8 cellular contexts compared by ENCODE assay signal in the genomic region with DNA sequence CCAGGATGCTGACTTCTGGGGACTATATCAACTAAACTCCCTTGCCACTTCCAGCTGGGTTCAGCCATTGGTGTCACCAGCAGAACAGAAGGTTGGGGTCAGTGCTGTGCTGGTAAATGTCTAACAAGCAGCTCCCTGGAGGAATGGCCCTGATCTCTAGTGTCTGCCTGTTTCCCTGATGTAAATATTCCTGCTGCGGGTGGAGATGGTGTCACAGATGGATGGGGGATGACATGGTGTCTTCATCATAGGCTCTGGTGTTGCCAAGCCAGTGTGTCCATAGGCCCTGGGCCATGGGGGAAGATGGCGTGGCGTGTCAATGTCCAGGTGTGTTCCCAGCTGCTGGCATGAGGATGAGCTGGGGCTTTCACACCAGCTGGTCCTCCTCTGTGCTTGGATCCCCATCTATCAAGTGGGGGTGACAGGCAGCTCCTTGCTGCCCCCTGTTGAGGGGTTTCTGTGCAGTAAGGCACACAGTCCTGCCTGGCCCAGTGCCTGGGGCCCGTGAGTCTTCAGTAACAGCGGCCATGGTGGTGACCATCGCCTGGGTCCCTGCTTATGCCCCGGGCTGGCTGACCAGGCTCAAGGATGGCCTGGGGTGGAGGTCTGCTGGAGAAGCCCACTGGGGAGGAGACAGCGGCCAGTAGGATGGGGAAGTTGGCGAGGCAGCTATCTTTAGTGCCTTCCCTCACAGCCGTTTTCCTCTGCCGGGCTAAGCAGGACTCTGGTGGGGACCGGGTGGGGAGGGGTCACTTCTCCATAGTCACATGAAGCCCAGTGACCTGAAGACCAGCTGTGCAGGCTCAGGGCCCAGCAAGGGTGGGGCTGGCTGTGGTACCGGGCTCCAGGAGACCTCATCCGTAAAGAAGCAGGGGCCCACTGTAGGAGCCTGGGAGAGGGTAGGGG. TPM values are rescaled to one million over a fixed set of nuclear protein-coding genes. Genes with fewer than 3 reads are reported as not detected.
DNase-seq lines count a peak whose midpoint lies in the region; ATAC-seq and TF ChIP-seq lines count a peak whose summit lies in the region.
"Had no signal": no experiment of that assay in that cellular context is flagged by ENCODE, and none has a peak within 500 bp of the region (broad histone marks: within the 10 kb centered on the region; RNA-seq: fewer than 3 reads in every experiment).

No MANE protein-coding gene starts in this region.

- H3K27ac ChIP-seq in GM23338 (ENCODE audit: low read depth) (no peak overlapping the region), SJCRH30 (no peak overlapping the region), body of pancreas (no peak overlapping the region), lower lobe of right lung (no peak overlapping the region), ascending aorta (no peak overlapping the region), uterus (no peak overlapping the region)

- no peaks in the 10 kb centered on the region; the same call in 1 of the 2 replicates for H3K36me3 ChIP-seq in GM23338 (ENCODE audit: insufficient read depth)
- H3K36me3 ChIP-seq in SJCRH30, result peaks cover 4% of the 10 kb centered on the region
- peaks cover 0 to 2% of the 10 kb centered on the region in 2 donors for H3K36me3 ChIP-seq in body of pancreas (replicated peaks in 1 of 2; ENCODE audit: insufficient read depth in 1 of 2, low read depth in 2 of 2)
- H3K36me3 ChIP-seq in lower lobe of right lung, result peaks cover 4% of the 10 kb centered on the region
- H3K36me3 ChIP-seq in ascending aorta, result peaks cover 3% of the 10 kb centered on the region in 2 donors
- H3K36me3 ChIP-seq in uterus, result no peaks in the 10 kb centered on the region

- ATAC-seq in GM23338 (peak; percentile 5), body of pancreas (no peak), lower lobe of right lung (peak; percentile 14 to 20)

- H3K9me3 Mint-ChIP-seq in GM23338, result peaks cover 12% of the 10 kb centered on the region; the same call in 2 of the 3 replicates
- H3K9me3 Mint-ChIP-seq: immature natural killer cell had no signal

- H3K9me3 ChIP-seq in SJCRH30 (replicated peaks), result no peaks in the 10 kb centered on the region
- H3K9me3 ChIP-seq in body of pancreas, result no peaks in the 10 kb centered on the region
- H3K9me3 ChIP-seq in lower lobe of right lung, result no peaks in the 10 kb centered on the region
- H3K9me3 ChIP-seq in ascending aorta, result no peaks in the 10 kb centered on the region
- H3K9me3 ChIP-seq in uterus, result no peaks in the 10 kb centered on the region

- H4K20me1 ChIP-seq in GM23338 (replicated peaks; ENCODE audit: insufficient read depth), result no peaks in the 10 kb centered on the region

- H3K4me3 ChIP-seq in GM23338 (no peak overlapping the region), SJCRH30 (no peak overlapping the region), body of pancreas (no peak overlapping the region), lower lobe of right lung (no peak overlapping the region), ascending aorta (no peak overlapping the region), uterus (no peak overlapping the region)

- no peaks in the 10 kb centered on the region for H3K9me2 ChIP-seq in GM23338 (ENCODE audit: insufficient read depth)

- peak; percentile 83 for DNase-seq in GM23338 (ENCODE audit: low spot score)
- peak; percentile 36 to 52 for DNase-seq in SJCRH30
- peak in 2 of 4 donors; percentile 62 to 75 for DNase-seq in body of pancreas
- peak; percentile 67 for DNase-seq in lower lobe of right lung
- DNase-seq in ascending aorta (ENCODE audit: low spot score in 2 of 2), result no peak
- DNase-seq in NCI-H446 treated with DMSO at 0.1 percent for 48 hours (lab: John Stamatoyannopoulos, UW), result no peak
- DNase-seq in uterus, result no peak

- H3K4me2 ChIP-seq in GM23338, result no peak overlapping the region

- peaks cover 32% of the 10 kb centered on the region for H3F3A ChIP-seq in GM23338 (replicated peaks; ENCODE audit: low read depth)

- peaks cover 29% of the 10 kb centered on the region for H3K27me3 Mint-ChIP-seq in GM23338 (ENCODE audit: insufficient read depth, low read depth, poor library complexity)

- H3K36me3 Mint-ChIP-seq in GM23338 (ENCODE audit: low read depth), result peaks cover 7% of the 10 kb centered on the region; the same call in 2 of the 3 replicates

- no peak overlapping the region for H3K4me3 Mint-ChIP-seq in GM23338
- H3K4me3 Mint-ChIP-seq: immature natural killer cell had no signal

- TF ChIP-seq CTCF in GM23338 (conservative IDR thresholded peaks at IDR 0.05; ENCODE audit: low read depth in 2 of 2), result peak; percentile 60 to 90
- TF ChIP-seq CTCF in body of pancreas (IDR thresholded peaks at IDR 0.05), result peak in 4 of 7 experiments; percentile 26 to 50 (median 33)
- peak; percentile 34 for TF ChIP-seq CTCF in lower lobe of right lung (IDR thresholded peaks at IDR 0.05)
- no peak for TF ChIP-seq CTCF in ascending aorta (IDR thresholded peaks at IDR 0.05)
- TF ChIP-seq CTCF in uterus (IDR thresholded peaks at IDR 0.05), result no peak

- H3K27me3 ChIP-seq in GM23338 (ENCODE audit: insufficient read depth) (no peaks in the 10 kb centered on the region), SJCRH30 (no peaks in the 10 kb centered on the region), body of pancreas (no peaks in the 10 kb centered on the region), lower lobe of right lung (ENCODE audit: low read depth) (no peaks in the 10 kb centered on the region), ascending aorta (no peaks in the 10 kb centered on the region), uterus (no peaks in the 10 kb centered on the region)

- intact Hi-C loops in body of pancreas (cut with DNase I), result no loop called here
- intact Hi-C loops in lower lobe of right lung (cut with DNase I), result no loop called here
- intact Hi-C loops in ascending aorta (cut with DNase I), result no loop called here
- intact Hi-C loops in uterus (cut with DNase I; ENCODE audit: low total_unique reads), result no loop called here

- H3K4me1 Mint-ChIP-seq in GM23338, result peaks cover 27% of the 10 kb centered on the region

- TF ChIP-seq POLR2A in body of pancreas (IDR thresholded peaks at IDR 0.05) (no peak), uterus (IDR thresholded peaks at IDR 0.05) (no peak)

- H3K79me2 ChIP-seq in GM23338 (replicated peaks; ENCODE audit: insufficient read depth), result no peaks in the 10 kb centered on the region

- WGBS in body of pancreas, 2 donors, result 66 to 96% methylated on average over 4 to 14 of the region's 14 CpGs

- H3K4me1 ChIP-seq in GM23338 (ENCODE audit: insufficient read depth), result peaks cover 20% of the 10 kb centered on the region; the same call in 1 of the 2 replicates
- peaks cover 13% of the 10 kb centered on the region; the same call in 1 of the 2 replicates for H3K4me1 ChIP-seq in SJCRH30
- peaks cover 8% of the 10 kb centered on the region for H3K4me1 ChIP-seq in body of pancreas
- H3K4me1 ChIP-seq in lower lobe of right lung, result peaks cover 33% of the 10 kb centered on the region
- H3K4me1 ChIP-seq in ascending aorta, result peaks cover 0 to 11% of the 10 kb centered on the region in 2 donors
- peaks cover 0 to 10% of the 10 kb centered on the region in 2 donors for H3K4me1 ChIP-seq in uterus

- no peak overlapping the region for H3K27ac Mint-ChIP-seq in GM23338

- no peak overlapping the region for H2AFZ ChIP-seq in GM23338

TF ChIP-seq in GM23338, 12 proteins besides CTCF, POLR2A, EP300 and RAD21 (continues in another document):
- no peak for TF ChIP-seq STAT1 (IDR thresholded peaks at IDR 0.05; ENCODE audit: unreplicated experiment)
- TF ChIP-seq EZH2 (IDR thresholded peaks at IDR 0.05; ENCODE audit: low read depth, unreplicated experiment), result no peak
- no peak for TF ChIP-seq ZNF331 (CRISPR knock-in tag; IDR thresholded peaks at IDR 0.05; ENCODE audit: low read depth)
- no peak for TF ChIP-seq EZH2phosphoT487 (IDR thresholded peaks at IDR 0.05; ENCODE audit: unreplicated experiment)
- TF ChIP-seq, protein P1, sequence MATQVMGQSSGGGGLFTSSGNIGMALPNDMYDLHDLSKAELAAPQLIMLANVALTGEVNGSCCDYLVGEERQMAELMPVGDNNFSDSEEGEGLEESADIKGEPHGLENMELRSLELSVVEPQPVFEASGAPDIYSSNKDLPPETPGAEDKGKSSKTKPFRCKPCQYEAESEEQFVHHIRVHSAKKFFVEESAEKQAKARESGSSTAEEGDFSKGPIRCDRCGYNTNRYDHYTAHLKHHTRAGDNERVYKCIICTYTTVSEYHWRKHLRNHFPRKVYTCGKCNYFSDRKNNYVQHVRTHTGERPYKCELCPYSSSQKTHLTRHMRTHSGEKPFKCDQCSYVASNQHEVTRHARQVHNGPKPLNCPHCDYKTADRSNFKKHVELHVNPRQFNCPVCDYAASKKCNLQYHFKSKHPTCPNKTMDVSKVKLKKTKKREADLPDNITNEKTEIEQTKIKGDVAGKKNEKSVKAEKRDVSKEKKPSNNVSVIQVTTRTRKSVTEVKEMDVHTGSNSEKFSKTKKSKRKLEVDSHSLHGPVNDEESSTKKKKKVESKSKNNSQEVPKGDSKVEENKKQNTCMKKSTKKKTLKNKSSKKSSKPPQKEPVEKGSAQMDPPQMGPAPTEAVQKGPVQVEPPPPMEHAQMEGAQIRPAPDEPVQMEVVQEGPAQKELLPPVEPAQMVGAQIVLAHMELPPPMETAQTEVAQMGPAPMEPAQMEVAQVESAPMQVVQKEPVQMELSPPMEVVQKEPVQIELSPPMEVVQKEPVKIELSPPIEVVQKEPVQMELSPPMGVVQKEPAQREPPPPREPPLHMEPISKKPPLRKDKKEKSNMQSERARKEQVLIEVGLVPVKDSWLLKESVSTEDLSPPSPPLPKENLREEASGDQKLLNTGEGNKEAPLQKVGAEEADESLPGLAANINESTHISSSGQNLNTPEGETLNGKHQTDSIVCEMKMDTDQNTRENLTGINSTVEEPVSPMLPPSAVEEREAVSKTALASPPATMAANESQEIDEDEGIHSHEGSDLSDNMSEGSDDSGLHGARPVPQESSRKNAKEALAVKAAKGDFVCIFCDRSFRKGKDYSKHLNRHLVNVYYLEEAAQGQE (IDR thresholded peaks at IDR 0.05; ENCODE audit: unreplicated experiment), result no peak
- no peak for TF ChIP-seq JUNB (IDR thresholded peaks at IDR 0.05; ENCODE audit: unreplicated experiment)
- TF ChIP-seq POLR2AphosphoS5 (IDR thresholded peaks at IDR 0.05; ENCODE audit: low read depth), result no peak

RNA-seq across cellular contexts. Expression of gene RPL3, which starts 12.7 kb away (rescaled TPM):
- total RNA-seq in GM23338 (2014; rRNA removed; shearing (Covaris generic)), result 2,755 and 3,244 TPM in 2 replicates
- 1,846 and 1,983 TPM in 2 replicates for polyA plus RNA-seq in GM23338 (2016; fragmentation: Nextera tagmentation; extraction: Ambion mirVana)
- 1,999 and 2,056 TPM in 2 replicates for total RNA-seq in SJCRH30 (2014; rRNA removed; shearing (Covaris generic))
- total RNA-seq in body of pancreas (1,000 to 10,000 TPM; 1,625 to 1,893 TPM), lower lobe of right lung (1,467 TPM), ascending aorta (1,479 TPM), uterus (1,000 to 10,000 TPM; 1,498 to 2,840 (median 2,333) TPM)

RNA-seq across cellular contexts. Expression of gene SYNGR1, which starts 43.1 kb away (rescaled TPM):
- total RNA-seq in GM23338 (2014; rRNA removed; shearing (Covaris generic)), result 12.3 and 30.9 TPM in 2 replicates
- polyA plus RNA-seq in GM23338 (2016; fragmentation: Nextera tagmentation; extraction: Ambion mirVana), result 37.0 and 37.7 TPM in 2 replicates
- total RNA-seq in SJCRH30 (2014; rRNA removed; shearing (Covaris generic)), result 3.2 and 4.0 TPM in 2 replicates
- 10 to 100 TPM; 15.2 to 35.0 TPM for total RNA-seq in body of pancreas
- total RNA-seq in lower lobe of right lung, result 13.4 TPM
- total RNA-seq in ascending aorta, result 2.2 TPM
- 10 to 100 TPM; 12.9 to 57.9 (median 35.4) TPM for total RNA-seq in uterus

Comparison
In these comparisons a context has a peak if more than half of its experiments do, and no peak if none do; other contexts are left out.
1. DNase-seq: peak in GM23338 (single experiment), SJCRH30 (2 of 2) and lower lobe of right lung (single experiment); none in ascending aorta (0 of 2), NCI-H446 treated with DMSO at 0.1 percent for 48 hours (single experiment) and uterus (0 of 2).
2. CTCF ChIP-seq: peak in GM23338 (2 of 2), body of pancreas (4 of 7) and lower lobe of right lung (single experiment); none in ascending aorta (0 of 3) and uterus (0 of 4).